20 cellular contexts compared by ENCODE assay signal in the genomic region with DNA sequence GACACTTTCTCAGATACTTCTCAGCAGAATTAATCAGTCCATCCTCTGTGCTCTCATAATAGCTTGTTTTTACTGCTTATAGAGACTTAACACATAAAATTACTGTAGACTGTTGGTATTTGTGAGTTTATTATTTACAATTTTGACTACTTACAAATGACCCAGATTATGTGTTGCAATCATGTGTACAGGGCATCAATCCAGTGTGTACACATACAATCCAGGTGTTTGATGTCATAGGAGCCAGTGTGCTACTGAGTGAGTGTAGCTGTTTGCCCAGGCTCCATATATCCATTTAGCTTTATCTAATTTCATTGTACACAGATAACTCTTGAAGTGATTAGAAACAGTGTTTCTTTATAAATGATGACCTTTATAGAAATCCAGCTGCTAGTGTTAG. TPM values are rescaled to one million over a fixed set of nuclear protein-coding genes. Genes with fewer than 3 reads are reported as not detected.
DNase-seq lines count a peak whose midpoint lies in the region; ATAC-seq and TF ChIP-seq lines count a peak whose summit lies in the region.
"Had no signal": no experiment of that assay in that cellular context is flagged by ENCODE, and none has a peak within 500 bp of the region (broad histone marks: within the 10 kb centered on the region; RNA-seq: fewer than 3 reads in every experiment).

No MANE protein-coding gene starts in this region.

- H3K9me3 ChIP-seq in SK-N-SH = no peaks in the 10 kb centered on the region
- no peaks in the 10 kb centered on the region for H3K9me3 ChIP-seq in liver (ENCODE audit: control insufficient read depth in 4 of 4, low read length in 3 of 4)
- H3K9me3 ChIP-seq: BLaER1 had no signal

- no peaks in the 10 kb centered on the region for H3K9me2 ChIP-seq in SK-N-SH

- H3K4me1 ChIP-seq in SK-N-SH (ENCODE audit: control insufficient read depth in 1 of 2, insufficient read depth in 2 of 2, low read depth in 1 of 2, low read length in 1 of 2) = peaks cover 0 to 8% of the 10 kb centered on the region in 2 experiments; a peak in 2 of 4 replicates
- peaks cover 0 to 9% (median 4%) of the 10 kb centered on the region in 4 donors for H3K4me1 ChIP-seq in liver (ENCODE audit: control insufficient read depth in 4 of 4, insufficient read depth in 4 of 4, low read length in 3 of 4)
- H3K4me1 ChIP-seq: BLaER1 had no signal

- H3F3A ChIP-seq in SK-N-SH (replicated peaks; ENCODE audit: insufficient read depth) = peaks cover 24% of the 10 kb centered on the region

- no peak overlapping the region for H3K4me3 ChIP-seq in SK-N-SH (ENCODE audit: low read depth in 2 of 2, low read length in 1 of 2)
- H3K4me3 ChIP-seq in liver (ENCODE audit: low read depth in 1 of 3, low read length in 3 of 3) = no peak overlapping the region
- H3K4me3 ChIP-seq: BLaER1, SK-N-MC had no signal

- no peak overlapping the region for H3K9ac ChIP-seq in SK-N-SH
- no peak overlapping the region for H3K9ac ChIP-seq in liver (ENCODE audit: low read depth in 1 of 2, low read length in 2 of 2)
- H3K9ac ChIP-seq: BLaER1, KMS-11 had no signal

- peak; percentile 9 for DNase-seq in SK-N-SH
- peak; percentile 15 for DNase-seq in amniotic epithelial cell (ENCODE audit: low read depth)
- no peak for DNase-seq in activated CD4-positive, alpha-beta T cell treated with anti-CD3 and anti-CD28 coated beads for 1 hour
- DNase-seq in stimulated activated CD4-positive, alpha-beta T cell treated with anti-CD3 and anti-CD28 coated beads, Interleukin-15, amount 100 ng/mL, for 24 hours = no peak
- DNase-seq in D341Med (ENCODE audit: low spot score) = no peak
- DNase-seq: CD4-positive, CD25-positive, alpha-beta regulatory T cell; HCEC 1CT; NCI-H1092; NCI-H1417 treated with DMSO at 0.1 percent for 48 hours; NCI-H187 treated with DMSO at 0.1 percent for 48 hours; NCI-H446 treated with DMSO at 0.1 percent for 48 hours; NCI-H526; SHP77 treated with DMSO at 0.1 percent for 48 hours had no signal

- no peak overlapping the region for H3K27ac ChIP-seq in SK-N-SH (ENCODE audit: low read depth in 2 of 2, low read length in 1 of 2)
- peak overlapping the region; percentile 30 to 41 for H3K27ac ChIP-seq in liver (ENCODE audit: low read depth in 1 of 2, low read length in 2 of 2)
- H3K27ac ChIP-seq: BLaER1, KMS-11, RWPE1, SK-N-MC had no signal

- CTCF ChIA-PET in SK-N-SH (lab: Yijun Ruan, JAX) = interaction anchor here (1.0 to 2.7 kb wide), 4 partner anchors 10 to 23 kb away, joined by 3 to 10 read pairs (median 5); no protein-coding TSS in a partner anchor

- H3K27me3 ChIP-seq in SK-N-SH (ENCODE audit: insufficient read depth) (no peaks in the 10 kb centered on the region), liver (ENCODE audit: control insufficient read depth in 4 of 4, insufficient read depth in 4 of 4, low read length in 3 of 4) (no peaks in the 10 kb centered on the region)
- H3K27me3 ChIP-seq: BLaER1 had no signal

- no peak overlapping the region for H2AFZ ChIP-seq in SK-N-SH (ENCODE audit: low read depth)

- POLR2A ChIA-PET in SK-N-SH (lab: Yijun Ruan, JAX) = no interaction called here

- no peak for ATAC-seq in SK-N-SH treated with all-trans-retinoic acid at 6 μM for 48 hours
- ATAC-seq: Panc1 had no signal

- TF ChIP-seq CTCF in SK-N-SH (IDR thresholded peaks at IDR 0.05) (no peak), liver (IDR thresholded peaks at IDR 0.05; ENCODE audit: low read depth, low read length, missing input control) (no peak)

- H3K4me2 ChIP-seq in SK-N-SH = no peak overlapping the region
- H3K4me2 ChIP-seq: BLaER1, KMS-11 had no signal

- no peaks in the 10 kb centered on the region for H3K79me2 ChIP-seq in SK-N-SH (ENCODE audit: insufficient read depth)

- H3K36me3 ChIP-seq in SK-N-SH (replicated peaks in 1 of 2; ENCODE audit: control insufficient read depth in 1 of 2, insufficient read depth in 2 of 2, low read length in 1 of 2) = peaks cover 64 to 77% of the 10 kb centered on the region in 2 experiments
- H3K36me3 ChIP-seq in liver (ENCODE audit: control insufficient read depth in 4 of 4, insufficient read depth in 3 of 4, low read depth in 1 of 4, low read length in 3 of 4) = peaks cover 10 to 59% (median 48%) of the 10 kb centered on the region in 4 donors

- TF ChIP-seq EP300 in SK-N-SH (IDR thresholded peaks at IDR 0.05; ENCODE audit: borderline replicate concordance in 1 of 2, low read depth in 1 of 2, low read length in 1 of 2) = peak in 1 of 2 experiments; percentile 48; a peak in 1 of 4 replicates

- H4K20me1 ChIP-seq in SK-N-SH (ENCODE audit: insufficient read depth) = peaks cover 6% of the 10 kb centered on the region; the same call in 1 of the 2 replicates
- H4K20me1 ChIP-seq: BLaER1 had no signal

- TF ChIP-seq RAD21 in SK-N-SH (IDR thresholded peaks at IDR 0.05; ENCODE audit: low read length) (no peak), liver (IDR thresholded peaks at IDR 0.05) (no peak)

TF ChIP-seq in SK-N-SH, 30 proteins besides CTCF, POLR2A, EP300 and RAD21 (continues in another document):
- TF ChIP-seq RXRA (IDR thresholded peaks at IDR 0.05; ENCODE audit: borderline replicate concordance, low read depth) (no peak), MEF2A (IDR thresholded peaks at IDR 0.05; ENCODE audit: borderline replicate concordance, low read depth) (no peak), NRF1 (IDR thresholded peaks at IDR 0.05; ENCODE audit: low read depth, low read length) (no peak), FOXJ3 (CRISPR knock-in tag; IDR thresholded peaks at IDR 0.05) (no peak), CHD2 (IDR thresholded peaks at IDR 0.05; ENCODE audit: low read length, partially characterized antibody) (no peak), POLR2AphosphoS5 (IDR thresholded peaks at IDR 0.05; ENCODE audit: low read depth, low read length) (no peak), SIN3A (IDR thresholded peaks at IDR 0.05; ENCODE audit: borderline replicate concordance, low read depth, low read length) (no peak), MXI1 (IDR thresholded peaks at IDR 0.05; ENCODE audit: low read depth, low read length) (no peak)
- TF ChIP-seq, protein P1, sequence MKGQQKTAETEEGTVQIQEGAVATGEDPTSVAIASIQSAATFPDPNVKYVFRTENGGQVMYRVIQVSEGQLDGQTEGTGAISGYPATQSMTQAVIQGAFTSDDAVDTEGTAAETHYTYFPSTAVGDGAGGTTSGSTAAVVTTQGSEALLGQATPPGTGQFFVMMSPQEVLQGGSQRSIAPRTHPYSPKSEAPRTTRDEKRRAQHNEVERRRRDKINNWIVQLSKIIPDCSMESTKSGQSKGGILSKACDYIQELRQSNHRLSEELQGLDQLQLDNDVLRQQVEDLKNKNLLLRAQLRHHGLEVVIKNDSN (IDR thresholded peaks at IDR 0.05; ENCODE audit: borderline replicate concordance, low read depth) = no peak

TF ChIP-seq in SK-N-SH treated with all-trans-retinoic acid at 6 μM for 48 hours, 23 proteins besides CTCF, POLR2A, EP300 and RAD21 (continues in another document):
- TF ChIP-seq ESRRG (CRISPR knock-in tag; IDR thresholded peaks at IDR 0.05) (no peak), ZNF70 (CRISPR knock-in tag; IDR thresholded peaks at IDR 0.05) (no peak)
- TF ChIP-seq, protein P2, sequence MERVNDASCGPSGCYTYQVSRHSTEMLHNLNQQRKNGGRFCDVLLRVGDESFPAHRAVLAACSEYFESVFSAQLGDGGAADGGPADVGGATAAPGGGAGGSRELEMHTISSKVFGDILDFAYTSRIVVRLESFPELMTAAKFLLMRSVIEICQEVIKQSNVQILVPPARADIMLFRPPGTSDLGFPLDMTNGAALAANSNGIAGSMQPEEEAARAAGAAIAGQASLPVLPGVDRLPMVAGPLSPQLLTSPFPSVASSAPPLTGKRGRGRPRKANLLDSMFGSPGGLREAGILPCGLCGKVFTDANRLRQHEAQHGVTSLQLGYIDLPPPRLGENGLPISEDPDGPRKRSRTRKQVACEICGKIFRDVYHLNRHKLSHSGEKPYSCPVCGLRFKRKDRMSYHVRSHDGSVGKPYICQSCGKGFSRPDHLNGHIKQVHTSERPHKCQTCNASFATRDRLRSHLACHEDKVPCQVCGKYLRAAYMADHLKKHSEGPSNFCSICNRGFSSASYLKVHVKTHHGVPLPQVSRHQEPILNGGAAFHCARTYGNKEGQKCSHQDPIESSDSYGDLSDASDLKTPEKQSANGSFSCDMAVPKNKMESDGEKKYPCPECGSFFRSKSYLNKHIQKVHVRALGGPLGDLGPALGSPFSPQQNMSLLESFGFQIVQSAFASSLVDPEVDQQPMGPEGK (CRISPR knock-in tag; IDR thresholded peaks at IDR 0.05; ENCODE audit: borderline replicate concordance) = no peak

TF ChIP-seq in liver, 16 proteins besides CTCF, POLR2A, EP300 and RAD21 (continues in another document):
- TF ChIP-seq RXRA (IDR thresholded peaks at IDR 0.05) (peak in 1 of 2 donors; percentile 44), NR2F2 (IDR thresholded peaks at IDR 0.05) (no peak), HNF4G (IDR thresholded peaks at IDR 0.05) (no peak), FOXA2 (IDR thresholded peaks at IDR 0.05) (peak; percentile 90), JUND (IDR thresholded peaks at IDR 0.05) (peak; percentile 31 to 56), GABPA (IDR thresholded peaks at IDR 0.05 in 1 of 2, conservative IDR thresholded peaks at IDR 0.05 in 1 of 2) (no peak), TAF1 (conservative IDR thresholded peaks at IDR 0.05) (no peak), FOXA1 (IDR thresholded peaks at IDR 0.05) (peak; percentile 82), SP1 (IDR thresholded peaks at IDR 0.05) (no peak)
- TF ChIP-seq, protein P3, sequence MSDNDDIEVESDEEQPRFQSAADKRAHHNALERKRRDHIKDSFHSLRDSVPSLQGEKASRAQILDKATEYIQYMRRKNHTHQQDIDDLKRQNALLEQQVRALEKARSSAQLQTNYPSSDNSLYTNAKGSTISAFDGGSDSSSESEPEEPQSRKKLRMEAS (IDR thresholded peaks at IDR 0.05) = no peak
- TF ChIP-seq, protein P4, sequence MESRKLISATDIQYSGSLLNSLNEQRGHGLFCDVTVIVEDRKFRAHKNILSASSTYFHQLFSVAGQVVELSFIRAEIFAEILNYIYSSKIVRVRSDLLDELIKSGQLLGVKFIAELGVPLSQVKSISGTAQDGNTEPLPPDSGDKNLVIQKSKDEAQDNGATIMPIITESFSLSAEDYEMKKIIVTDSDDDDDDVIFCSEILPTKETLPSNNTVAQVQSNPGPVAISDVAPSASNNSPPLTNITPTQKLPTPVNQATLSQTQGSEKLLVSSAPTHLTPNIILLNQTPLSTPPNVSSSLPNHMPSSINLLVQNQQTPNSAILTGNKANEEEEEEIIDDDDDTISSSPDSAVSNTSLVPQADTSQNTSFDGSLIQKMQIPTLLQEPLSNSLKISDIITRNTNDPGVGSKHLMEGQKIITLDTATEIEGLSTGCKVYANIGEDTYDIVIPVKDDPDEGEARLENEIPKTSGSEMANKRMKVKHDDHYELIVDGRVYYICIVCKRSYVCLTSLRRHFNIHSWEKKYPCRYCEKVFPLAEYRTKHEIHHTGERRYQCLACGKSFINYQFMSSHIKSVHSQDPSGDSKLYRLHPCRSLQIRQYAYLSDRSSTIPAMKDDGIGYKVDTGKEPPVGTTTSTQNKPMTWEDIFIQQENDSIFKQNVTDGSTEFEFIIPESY (IDR thresholded peaks at IDR 0.05) = no peak

RNA-seq across cellular contexts. Expression of a gene that starts 31.3 kb away (rescaled TPM):
- polyA plus RNA-seq in SK-N-SH (2012; rRNA removed) (15.0 and 22.8 TPM in 2 replicates), liver (10 to 100 TPM; 10.3 to 24.1 TPM)
- polyA plus RNA-seq in SK-N-SH (2012; cell fraction: cytosol; rRNA removed) = 21.8 and 28.3 TPM in 2 replicates
- 24.8 and 64.2 TPM in 2 replicates for polyA plus RNA-seq in SK-N-SH (2012; cell fraction: nucleus; rRNA removed)
- total RNA-seq in liver = 10 to 100 TPM in 1 of 2 donors, 1 to 10 TPM in 1; 9.9 to 82.3 TPM

Comparison
In these comparisons a context has a peak if more than half of its experiments do, and no peak if none do; other contexts are left out.
1. DNase-seq: peak in SK-N-SH (single experiment) and amniotic epithelial cell (single experiment); none in activated CD4-positive, alpha-beta T cell treated with anti-CD3 and anti-CD28 coated beads for 1 hour (single experiment), stimulated activated CD4-positive, alpha-beta T cell treated with anti-CD3 and anti-CD28 coated beads, Interleukin-15, amount 100 ng/mL, for 24 hours (single experiment) and D341Med (single experiment).
2. H3K27ac ChIP-seq: peak in liver (2 of 2); none in SK-N-SH (0 of 2).